In the genomic region with DNA sequence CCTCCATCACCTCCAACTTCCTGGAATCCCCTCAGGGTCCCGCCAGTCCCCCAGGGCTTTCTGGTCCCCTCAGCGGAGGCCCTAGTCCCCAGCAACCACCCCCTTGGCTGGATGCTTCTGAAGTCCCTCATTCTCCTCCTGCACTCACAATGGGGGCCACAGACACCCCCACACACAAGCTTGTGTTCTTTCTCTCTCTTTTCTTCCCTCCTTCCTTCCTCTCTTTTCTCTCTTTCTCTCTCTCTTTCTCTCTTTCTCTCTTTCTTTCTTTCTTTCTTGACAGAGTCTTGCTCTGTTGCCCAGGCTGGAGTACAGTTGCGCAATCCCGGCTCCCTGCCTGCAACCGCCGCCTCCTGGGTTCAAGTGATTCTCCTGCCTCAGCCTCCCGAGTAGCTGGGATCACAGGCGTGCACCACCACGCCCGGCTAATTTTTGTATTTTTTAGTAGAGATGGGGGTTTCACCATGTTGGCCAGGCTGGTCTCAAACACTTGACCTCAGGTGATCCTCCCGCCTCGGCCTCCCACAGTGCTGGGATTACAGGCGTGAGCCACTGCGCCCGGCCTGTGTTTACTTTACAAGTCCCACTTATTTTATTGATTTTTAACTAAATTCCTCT, we compare ENCODE assay signal across 4 cellular contexts. TPM values are rescaled to one million over a fixed set of nuclear protein-coding genes. Genes with fewer than 3 reads are reported as not detected.
"Had no signal": no experiment of that assay in that cellular context is flagged by ENCODE, and none has a peak within 500 bp of the region (broad histone marks: within the 10 kb centered on the region; RNA-seq: fewer than 3 reads in every experiment).

No MANE protein-coding gene starts in this region.

RNA-seq across cellular contexts. Expression of gene NMRK2, which starts 14.6 kb away (rescaled TPM):
- total RNA-seq: GM23248, HFFc6, HT1080 had no signal
- polyA plus RNA-seq: GM23248, IgD-negative memory B cell had no signal
